Comparison of ENCODE assay signal across 1 cellular context in the genomic region with DNA sequence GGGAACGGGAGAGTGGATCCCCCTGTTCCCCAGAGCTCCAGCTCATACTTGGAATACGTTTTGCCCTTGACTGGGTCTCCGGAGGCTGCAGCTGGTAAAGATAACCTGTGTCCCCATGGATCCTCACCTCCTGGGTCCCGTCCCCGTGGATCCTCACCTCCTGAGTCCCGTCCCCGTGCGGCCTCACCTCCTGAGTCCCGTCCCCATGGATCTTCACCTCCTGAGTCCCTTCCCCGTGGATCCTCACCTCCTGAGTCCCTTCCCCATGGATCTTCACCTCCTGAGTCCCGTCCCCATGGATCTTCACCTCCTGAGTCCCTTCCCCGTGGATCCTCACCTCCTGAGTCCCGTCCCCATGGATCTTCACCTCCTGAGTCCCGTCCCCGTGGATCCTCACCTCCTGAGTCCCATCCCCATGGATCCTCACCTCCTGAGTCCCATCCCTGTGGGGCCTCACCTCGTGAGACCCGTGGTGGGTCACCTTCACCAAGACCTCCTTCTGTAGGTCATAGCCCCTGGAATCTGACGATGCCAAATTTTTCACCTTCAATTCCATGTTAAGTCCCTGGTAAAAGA.
TF ChIP-seq lines count a peak whose summit lies in the region.

No MANE protein-coding gene starts in this region.

TF ChIP-seq in GM12878, 131 proteins besides CTCF, POLR2A, EP300 and RAD21 (continued from another document):
- no peak for TF ChIP-seq BCLAF1 (IDR thresholded peaks at IDR 0.05)
- TF ChIP-seq, protein P1, sequence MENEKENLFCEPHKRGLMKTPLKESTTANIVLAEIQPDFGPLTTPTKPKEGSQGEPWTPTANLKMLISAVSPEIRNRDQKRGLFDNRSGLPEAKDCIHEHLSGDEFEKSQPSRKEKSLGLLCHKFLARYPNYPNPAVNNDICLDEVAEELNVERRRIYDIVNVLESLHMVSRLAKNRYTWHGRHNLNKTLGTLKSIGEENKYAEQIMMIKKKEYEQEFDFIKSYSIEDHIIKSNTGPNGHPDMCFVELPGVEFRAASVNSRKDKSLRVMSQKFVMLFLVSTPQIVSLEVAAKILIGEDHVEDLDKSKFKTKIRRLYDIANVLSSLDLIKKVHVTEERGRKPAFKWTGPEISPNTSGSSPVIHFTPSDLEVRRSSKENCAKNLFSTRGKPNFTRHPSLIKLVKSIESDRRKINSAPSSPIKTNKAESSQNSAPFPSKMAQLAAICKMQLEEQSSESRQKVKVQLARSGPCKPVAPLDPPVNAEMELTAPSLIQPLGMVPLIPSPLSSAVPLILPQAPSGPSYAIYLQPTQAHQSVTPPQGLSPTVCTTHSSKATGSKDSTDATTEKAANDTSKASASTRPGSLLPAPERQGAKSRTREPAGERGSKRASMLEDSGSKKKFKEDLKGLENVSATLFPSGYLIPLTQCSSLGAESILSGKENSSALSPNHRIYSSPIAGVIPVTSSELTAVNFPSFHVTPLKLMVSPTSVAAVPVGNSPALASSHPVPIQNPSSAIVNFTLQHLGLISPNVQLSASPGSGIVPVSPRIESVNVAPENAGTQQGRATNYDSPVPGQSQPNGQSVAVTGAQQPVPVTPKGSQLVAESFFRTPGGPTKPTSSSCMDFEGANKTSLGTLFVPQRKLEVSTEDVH (IDR thresholded peaks at IDR 0.05; ENCODE audit: low read depth, partially characterized antibody) = no peak
- TF ChIP-seq SRF (IDR thresholded peaks at IDR 0.05; ENCODE audit: low read depth in 2 of 2, low read length in 2 of 2) = no peak
- TF ChIP-seq CBX3 (IDR thresholded peaks at IDR 0.05; ENCODE audit: borderline replicate concordance, low read depth) = no peak
- no peak for TF ChIP-seq JUNB (IDR thresholded peaks at IDR 0.05)
- no peak for TF ChIP-seq RBBP5 (conservative IDR thresholded peaks at IDR 0.05)
- TF ChIP-seq, protein P2, sequence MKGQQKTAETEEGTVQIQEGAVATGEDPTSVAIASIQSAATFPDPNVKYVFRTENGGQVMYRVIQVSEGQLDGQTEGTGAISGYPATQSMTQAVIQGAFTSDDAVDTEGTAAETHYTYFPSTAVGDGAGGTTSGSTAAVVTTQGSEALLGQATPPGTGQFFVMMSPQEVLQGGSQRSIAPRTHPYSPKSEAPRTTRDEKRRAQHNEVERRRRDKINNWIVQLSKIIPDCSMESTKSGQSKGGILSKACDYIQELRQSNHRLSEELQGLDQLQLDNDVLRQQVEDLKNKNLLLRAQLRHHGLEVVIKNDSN (IDR thresholded peaks at IDR 0.05; ENCODE audit: borderline replicate concordance, extremely low read length, insufficient read depth, low read depth, low read length) = no peak
